In the genomic region with DNA sequence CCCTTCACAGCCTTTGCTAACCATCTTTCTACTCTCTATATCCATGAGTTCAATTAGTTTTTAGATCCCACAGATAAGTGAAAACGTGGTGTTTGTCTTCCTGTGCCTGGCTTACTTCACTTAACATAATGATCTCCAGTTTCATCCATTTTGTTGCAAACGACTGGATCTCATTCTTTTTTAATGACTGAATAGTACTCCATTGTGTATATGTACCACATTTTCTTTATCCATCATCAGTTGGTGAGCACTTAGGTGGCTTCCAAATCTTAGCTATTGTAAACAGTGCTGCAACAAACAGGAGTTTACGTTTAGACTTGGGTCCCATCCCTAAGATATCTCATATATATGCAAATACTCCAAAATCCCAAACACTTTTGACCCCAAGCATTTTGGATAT, we compare ENCODE assay signal across 30 cellular contexts.
"Had no signal": no experiment of that assay in that cellular context is flagged by ENCODE, and none has a peak within 500 bp of the region (broad histone marks: within the 10 kb centered on the region; RNA-seq: fewer than 3 reads in every experiment).

No MANE protein-coding gene starts in this region.

- H3K27me3 Mint-ChIP-seq: activated CD4-positive, alpha-beta T cell treated with anti-CD3 and anti-CD28 coated beads for 36 hours; activated CD4-positive, alpha-beta T cell treated with anti-CD3 and anti-CD28 coated beads, Interleukin-2, amount 10 ng/mL, durations not matched to agents 7 days and 5 days; activated CD8-positive, alpha-beta T cell treated with anti-CD3 and anti-CD28 coated beads for 36 hours; activated naive CD4-positive, alpha-beta T cell treated with anti-CD3 and anti-CD28 coated beads, Interleukin-2, amount 10 ng/mL, durations not matched to agents 7 days and 5 days; activated naive CD8-positive, alpha-beta T cell treated with anti-CD3 and anti-CD28 coated beads, Interleukin-2, amount 50 U/mL, for 24 hours; effector memory CD8-positive, alpha-beta T cell; T-cell had no signal

- H3K4me3 Mint-ChIP-seq: activated CD4-positive, alpha-beta T cell treated with anti-CD3 and anti-CD28 coated beads for 36 hours; activated CD4-positive, alpha-beta T cell treated with anti-CD3 and anti-CD28 coated beads, Interleukin-2, amount 10 ng/mL, durations not matched to agents 7 days and 5 days; activated CD8-positive, alpha-beta T cell treated with anti-CD3 and anti-CD28 coated beads for 36 hours; activated naive CD4-positive, alpha-beta T cell treated with anti-CD3 and anti-CD28 coated beads, Interleukin-2, amount 10 ng/mL, durations not matched to agents 7 days and 5 days; activated naive CD8-positive, alpha-beta T cell treated with anti-CD3 and anti-CD28 coated beads, Interleukin-2, amount 50 U/mL, for 24 hours; activated T-cell treated with anti-CD3 and anti-CD28 coated beads, Interleukin-2, amount 50 U/mL, for 4 hours; effector memory CD8-positive, alpha-beta T cell; T-cell; T-helper 1 cell treated with Interleukin-12 subunit alpha and Interleukin-12 subunit beta and Interleukin-4 antibody, amounts not matched to agents 30 μg/mL and 1 μg/mL, for 36 hours had no signal

- ATAC-seq: activated CD4-positive, alpha-beta T cell treated with anti-CD3 and anti-CD28 coated beads for 36 hours; activated CD8-positive, alpha-beta T cell treated with anti-CD3 and anti-CD28 coated beads for 36 hours; activated naive CD4-positive, alpha-beta T cell treated with anti-CD3 and anti-CD28 coated beads, Interleukin-2, amount 50 U/mL, for 72 hours; activated naive CD8-positive, alpha-beta T cell treated with anti-CD3 and anti-CD28 coated beads, Interleukin-2, amount 50 U/mL, for 24 hours; activated T-cell treated with anti-CD3 and anti-CD28 coated beads, Interleukin-2, amount 50 U/mL, for 4 hours; body of pancreas; effector memory CD8-positive, alpha-beta T cell; foreskin keratinocyte; gastrocnemius medialis; heart left ventricle; T-cell had no signal

- DNase-seq: activated CD4-positive, alpha-beta T cell treated with anti-CD3 and anti-CD28 coated beads for 36 hours; activated CD4-positive, alpha-beta T cell treated with anti-CD3 and anti-CD28 coated beads, Interleukin-2, amount 10 ng/mL, durations not matched to agents 7 days and 5 days; activated CD4-positive, alpha-beta T cell treated with anti-CD3 and anti-CD28 coated beads, Interleukin-2, amount 50 U/mL, for 48 hours; activated CD4-positive, CD25-positive, alpha-beta regulatory T cell; activated CD4-positive, CD25-positive, alpha-beta regulatory T cell treated with anti-CD3 and anti-CD28 coated beads, Interleukin-2, amount 50 U/mL, for 72 hours; activated CD8-positive, alpha-beta memory T cell treated with anti-CD3 and anti-CD28 coated beads for 24 hours; activated CD8-positive, alpha-beta T cell treated with anti-CD3 and anti-CD28 coated beads for 36 hours; activated gamma-delta T cell; activated naive CD4-positive, alpha-beta T cell; activated naive CD4-positive, alpha-beta T cell treated with anti-CD3 and anti-CD28 coated beads, Interleukin-2, amount 10 ng/mL, durations not matched to agents 7 days and 5 days; activated naive CD8-positive, alpha-beta T cell treated with anti-CD3 and anti-CD28 coated beads, Interleukin-2, amount 50 U/mL, for 24 hours; activated T-cell treated with anti-CD3 and anti-CD28 coated beads, Interleukin-2, amount 50 U/mL, for 4 hours; adrenal gland; amygdala; aorta; body of pancreas; caudate nucleus; cortex of kidney; dermis blood vessel endothelial cell; effector CD4-positive, alpha-beta T cell; effector memory CD8-positive, alpha-beta T cell; erythroblast; foreskin keratinocyte; gastrocnemius medialis; glutamatergic neuron; heart left ventricle; SW 1271; T-cell had no signal

- H3K27ac Mint-ChIP-seq: activated CD4-positive, alpha-beta T cell treated with anti-CD3 and anti-CD28 coated beads for 36 hours; activated CD4-positive, alpha-beta T cell treated with anti-CD3 and anti-CD28 coated beads, Interleukin-2, amount 10 ng/mL, durations not matched to agents 7 days and 5 days; activated CD8-positive, alpha-beta T cell treated with anti-CD3 and anti-CD28 coated beads for 36 hours; activated naive CD4-positive, alpha-beta T cell treated with anti-CD3 and anti-CD28 coated beads, Interleukin-2, amount 10 ng/mL, durations not matched to agents 7 days and 5 days; activated naive CD4-positive, alpha-beta T cell treated with anti-CD3 and anti-CD28 coated beads, Interleukin-2, amount 50 U/mL, for 72 hours; activated naive CD8-positive, alpha-beta T cell treated with anti-CD3 and anti-CD28 coated beads, Interleukin-2, amount 50 U/mL, for 24 hours; T-cell; T-helper 1 cell treated with Interleukin-12 subunit alpha and Interleukin-12 subunit beta and Interleukin-4 antibody, amounts not matched to agents 30 μg/mL and 1 μg/mL, for 36 hours had no signal

- H3K9me3 Mint-ChIP-seq: activated CD4-positive, alpha-beta T cell treated with anti-CD3 and anti-CD28 coated beads, Interleukin-2, amount 10 ng/mL, durations not matched to agents 7 days and 5 days; activated CD8-positive, alpha-beta T cell treated with anti-CD3 and anti-CD28 coated beads for 36 hours; activated naive CD4-positive, alpha-beta T cell treated with anti-CD3 and anti-CD28 coated beads, Interleukin-2, amount 10 ng/mL, durations not matched to agents 7 days and 5 days; activated naive CD4-positive, alpha-beta T cell treated with anti-CD3 and anti-CD28 coated beads, Interleukin-2, amount 50 U/mL, for 72 hours; activated naive CD8-positive, alpha-beta T cell treated with anti-CD3 and anti-CD28 coated beads, Interleukin-2, amount 50 U/mL, for 24 hours; activated T-cell treated with anti-CD3 and anti-CD28 coated beads, Interleukin-2, amount 50 U/mL, for 4 hours; effector memory CD8-positive, alpha-beta T cell; T-cell; T-helper 1 cell treated with Interleukin-12 subunit alpha and Interleukin-12 subunit beta and Interleukin-4 antibody, amounts not matched to agents 30 μg/mL and 1 μg/mL, for 36 hours had no signal
